30 cellular contexts compared by ENCODE assay signal in the genomic region with DNA sequence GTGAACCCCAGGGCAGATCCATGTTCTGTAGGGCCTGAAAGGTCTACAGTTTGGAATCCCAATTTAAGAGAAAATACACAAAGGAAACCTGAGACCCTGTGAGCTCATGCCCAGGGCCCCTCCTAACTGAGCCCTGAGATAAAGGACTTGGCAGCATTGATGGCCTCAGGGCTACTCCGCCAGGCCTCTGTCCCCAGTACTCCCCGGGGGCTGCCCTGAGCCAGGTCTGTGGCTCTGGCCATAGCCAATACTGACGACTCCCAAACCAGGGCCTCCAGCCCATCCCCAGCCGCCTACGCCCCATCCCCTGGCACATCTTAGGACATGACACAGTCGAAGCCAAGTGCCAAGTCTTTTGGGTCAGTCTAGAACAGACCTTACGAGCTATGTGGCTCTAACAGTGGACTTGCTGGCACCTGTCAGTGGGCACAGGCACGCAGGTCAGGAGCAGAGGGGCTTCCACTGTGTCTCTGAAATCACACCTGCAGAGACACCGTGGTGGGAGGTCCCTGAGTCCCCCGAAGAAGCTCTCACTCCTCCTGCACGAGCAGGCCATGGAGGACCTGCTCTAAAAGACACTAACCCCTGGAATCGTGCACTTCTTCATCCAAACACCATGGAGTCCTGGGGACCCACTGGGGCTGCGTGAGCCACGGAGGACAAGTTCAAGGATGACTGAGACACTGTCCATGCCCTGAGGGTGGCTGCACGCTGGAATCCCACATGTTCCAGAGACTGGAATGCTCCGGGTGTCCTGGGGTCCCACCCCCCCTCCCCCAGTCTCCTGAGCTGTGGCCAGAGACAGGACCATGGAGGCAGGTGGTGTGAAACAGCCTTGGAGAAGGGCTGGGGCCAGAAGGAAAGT. TPM values are rescaled to one million over a fixed set of nuclear protein-coding genes. Genes with fewer than 3 reads are reported as not detected.
DNase-seq lines count a peak whose midpoint lies in the region; ATAC-seq, FAIRE-seq and TF ChIP-seq lines count a peak whose summit lies in the region.
"Had no signal": no experiment of that assay in that cellular context is flagged by ENCODE, and none has a peak within 500 bp of the region (broad histone marks: within the 10 kb centered on the region; RNA-seq: fewer than 3 reads in every experiment).

No MANE protein-coding gene starts in this region.

- no peak for ATAC-seq in foreskin keratinocyte
- no peak for ATAC-seq in effector memory CD8-positive, alpha-beta T cell (replicated peaks)
- ATAC-seq: A549, T-cell had no signal

- H3K9ac ChIP-seq in H1 (replicated peaks in 1 of 4; ENCODE audit: extremely low read depth in 1 of 4, low read depth in 3 of 4, low read length in 3 of 4): no peak overlapping the region
- H3K9ac ChIP-seq: KMS-11 had no signal

- no peaks in the 10 kb centered on the region for H3K9me3 ChIP-seq in H1 (ENCODE audit: insufficient read depth in 2 of 2, low read depth in 1 of 2, low read length in 1 of 2)
- H3K9me3 ChIP-seq in adrenal gland (replicated peaks in 1 of 3): no peaks in the 10 kb centered on the region
- H3K9me3 ChIP-seq: A549 had no signal

- H3K4me2 ChIP-seq in H1 (ENCODE audit: insufficient read depth in 1 of 2, low read depth in 2 of 2, low read length in 2 of 2): no peak overlapping the region
- H3K4me2 ChIP-seq: A549, KMS-11 had no signal

- no peak overlapping the region for H2AK5ac ChIP-seq in H1 (ENCODE audit: low read depth, low read length)

- H3K23ac ChIP-seq in H1 (ENCODE audit: insufficient read length): no peak overlapping the region

- no peak overlapping the region for H2BK5ac ChIP-seq in H1 (ENCODE audit: low read depth, low read length)

- CTCF ChIA-PET in H1 (lab: Charles Lee; ENCODE audit: partially characterized antibody): interaction anchor here (0.7 to 1.1 kb wide), 2 partner anchors 128 to 130 kb away, joined by 3 read pairs; no protein-coding TSS in a partner anchor

- H3K27me3 ChIP-seq in H1 (replicated peaks in 1 of 4; ENCODE audit: control insufficient read depth in 3 of 4, extremely low read depth in 1 of 4, insufficient read depth in 3 of 4, low read length in 3 of 4): no peaks in the 10 kb centered on the region; a peak in 1 of 7 replicates
- peaks cover 23% of the 10 kb centered on the region for H3K27me3 ChIP-seq in foreskin keratinocyte
- H3K27me3 ChIP-seq in adrenal gland: no peaks in the 10 kb centered on the region

- no peaks in the 10 kb centered on the region for H3K79me1 ChIP-seq in H1 (ENCODE audit: low read depth, low read length)

- no peaks in the 10 kb centered on the region for H3K79me2 ChIP-seq in H1 (ENCODE audit: control insufficient read depth in 1 of 2, insufficient read depth in 2 of 2, low read length in 2 of 2)

- no peak overlapping the region for H3K14ac ChIP-seq in H1 (ENCODE audit: insufficient read length)

- H4K91ac ChIP-seq in H1 (replicated peaks; ENCODE audit: insufficient read length, low read length): no peak overlapping the region

- H2BK12ac ChIP-seq in H1 (ENCODE audit: low read depth, low read length): 0 out of 2 replicates have a peak overlapping the region, but pooled peaks have one; percentile 27

- no peak for TF ChIP-seq EP300 in H1 (IDR thresholded peaks at IDR 0.05; ENCODE audit: borderline replicate concordance in 1 of 2, low read depth in 2 of 2, low read length in 2 of 2)

- H3K4me1 ChIP-seq in H1 (replicated peaks in 1 of 4; ENCODE audit: control insufficient read depth in 3 of 4, insufficient read depth in 4 of 4, low read length in 3 of 4) (peaks cover 0 to 7% (median 3%) of the 10 kb centered on the region in 4 experiments; a peak in 5 of 7 replicates), foreskin keratinocyte (no peaks in the 10 kb centered on the region), adrenal gland (replicated peaks in 1 of 2) (no peaks in the 10 kb centered on the region)

- POLR2A ChIA-PET in H1 (lab: Charles Lee; ENCODE audit: partially characterized antibody): no interaction called here

- no peak overlapping the region for H3K27ac ChIP-seq in H1 (ENCODE audit: low read depth, low read length)
- no peak overlapping the region for H3K27ac ChIP-seq in foreskin keratinocyte
- H3K27ac ChIP-seq in adrenal gland: no peak overlapping the region
- H3K27ac ChIP-seq: A549, HL-60, KMS-11 had no signal

- WGBS in H1 (ENCODE audit: extremely low coverage in 1 of 2, insufficient coverage in 1 of 2, insufficient read length in 1 of 2, insufficient replicate concordance in 2 of 2, low coverage in 1 of 2, low lambda C conversion rate in 2 of 2, missing lambda C conversion rate in 1 of 2), 2 experiments: 92% methylated on average over 14 of the region's 16 CpGs; no CpG with 5 or more reads in 1 of the 2 experiments
- WGBS in adrenal gland, 4 donors: 85 to 90% (median 87%) methylated on average over 2 to 16 of the region's 16 CpGs

- no peak for FAIRE-seq in H1 (lab: Jason Lieb, UNC)
- FAIRE-seq: A549, GM12891, H54 had no signal

- H3K4ac ChIP-seq in H1 (replicated peaks; ENCODE audit: insufficient read length, low read depth, low read length): no peak overlapping the region

- H3K4me1 Mint-ChIP-seq in effector memory CD8-positive, alpha-beta T cell (ENCODE audit: low read depth in 2 of 2): no peaks in the 10 kb centered on the region
- H3K4me1 Mint-ChIP-seq: CD4-positive, alpha-beta memory T cell; T-cell had no signal

- H3K56ac ChIP-seq in H1 (replicated peaks; ENCODE audit: insufficient read length, low read depth, low read length): no peak overlapping the region

- TF ChIP-seq CTCF in H1 (IDR thresholded peaks at IDR 0.05; ENCODE audit: control extremely low read depth in 1 of 3, insufficient read depth in 1 of 3, low read depth in 1 of 3, low read length in 3 of 3) (no peak), foreskin keratinocyte (conservative IDR thresholded peaks at IDR 0.05) (no peak), adrenal gland (IDR thresholded peaks at IDR 0.05) (no peak)

- no peaks in the 10 kb centered on the region for H3K36me3 ChIP-seq in H1 (ENCODE audit: control insufficient read depth in 2 of 4, insufficient read depth in 4 of 4, low read length in 3 of 4)
- no peaks in the 10 kb centered on the region for H3K36me3 ChIP-seq in adrenal gland (replicated peaks in 1 of 2)

- H3K27ac Mint-ChIP-seq in effector memory CD8-positive, alpha-beta T cell: no peak overlapping the region
- H3K27ac Mint-ChIP-seq: CD4-positive, alpha-beta memory T cell; IgD-negative memory B cell; T-cell had no signal

- TF ChIP-seq POLR2A in H1 (IDR thresholded peaks at IDR 0.05; ENCODE audit: control extremely low read depth in 1 of 2, low read depth in 2 of 2, low read length in 2 of 2) (no peak), adrenal gland (IDR thresholded peaks at IDR 0.05) (no peak)

- peak; percentile 69 for DNase-seq in ELF-1 (ENCODE audit: low read depth, low spot score)
- peak; percentile 91 for DNase-seq in NCI-H69 (lab: John Stamatoyannopoulos, UW)
- DNase-seq in H1 (ENCODE audit: low read depth in 1 of 2, low spot score in 2 of 2): no peak
- DNase-seq in posterior vena cava (ENCODE audit: low spot score): peak; percentile 67
- DNase-seq in foreskin keratinocyte: no peak
- no peak for DNase-seq in adrenal gland
- DNase-seq in effector memory CD8-positive, alpha-beta T cell: no peak
- DNase-seq: AML-193; C1 segment of cervical spinal cord; CD4-positive, alpha-beta memory T cell; COR-L47; DMS79; EL; GF-D8; MM.1S; NCI-H1417 treated with DMSO at 0.1 percent for 48 hours; NCI-H1694 treated with DMSO at 0.1 percent for 48 hours; NCI-H2227 treated with DMSO at 0.1 percent for 48 hours; NCI-H774; Right ventricle myocardium superior; RPMI8226; T-cell had no signal

- H2AFZ ChIP-seq in H1 (ENCODE audit: low read length): no peak overlapping the region

- no peak for TF ChIP-seq RAD21 in H1 (IDR thresholded peaks at IDR 0.05 in 1 of 2, conservative IDR thresholded peaks at IDR 0.05 in 1 of 2; ENCODE audit: low read depth in 2 of 2, low read length in 2 of 2)

- peaks cover 15 to 45% of the 10 kb centered on the region in 2 donors for H3K27me3 Mint-ChIP-seq in effector memory CD8-positive, alpha-beta T cell

- intact Hi-C loops in posterior vena cava (cut with DNase I) (loop anchor here in 1 of 2 donors (2.0 kb wide), 1 partner anchor 77 kb away; no protein-coding TSS in a partner anchor), adrenal gland (cut with DNase I) (no loop called here)

- H4K5ac ChIP-seq in H1 (ENCODE audit: insufficient read length, low read depth, low read length): no peak overlapping the region

- no peak overlapping the region for H3K18ac ChIP-seq in H1 (ENCODE audit: extremely low read depth, low read length)

- H3K9me3 Mint-ChIP-seq in effector memory CD8-positive, alpha-beta T cell: no peaks in the 10 kb centered on the region
- H3K9me3 Mint-ChIP-seq: IgD-negative memory B cell, T-cell had no signal

- no peak overlapping the region for H3K4me3 ChIP-seq in H1 (ENCODE audit: extremely low read depth in 1 of 4, insufficient read depth in 2 of 4, low read depth in 3 of 4, low read length in 4 of 4)
- H3K4me3 ChIP-seq in adrenal gland: no peak overlapping the region
- H3K4me3 ChIP-seq: A549 had no signal

- H2BK120ac ChIP-seq in H1 (replicated peaks; ENCODE audit: low read depth, low read length): no peak overlapping the region

- H4K20me1 ChIP-seq in H1 (replicated peaks in 1 of 2; ENCODE audit: control insufficient read depth in 1 of 2, insufficient read depth in 2 of 2, low read length in 2 of 2): no peaks in the 10 kb centered on the region

- H2BK20ac ChIP-seq in H1 (ENCODE audit: low read length): no peak overlapping the region

- no peak overlapping the region for H3K4me3 Mint-ChIP-seq in effector memory CD8-positive, alpha-beta T cell
- H3K4me3 Mint-ChIP-seq: CD4-positive, alpha-beta memory T cell; IgD-negative memory B cell; T-cell had no signal

- no peaks in the 10 kb centered on the region for H3K36me3 Mint-ChIP-seq in effector memory CD8-positive, alpha-beta T cell (ENCODE audit: insufficient read depth)
- H3K36me3 Mint-ChIP-seq: CD4-positive, alpha-beta memory T cell; IgD-negative memory B cell; T-cell had no signal

- no peak overlapping the region for H4K8ac ChIP-seq in H1 (ENCODE audit: extremely low read depth, insufficient read depth, low read length)

- peaks cover 4% of the 10 kb centered on the region; the same call in 1 of the 2 replicates for H3K23me2 ChIP-seq in H1 (ENCODE audit: low read depth, low read length)

- 0 out of 2 replicates have a peak overlapping the region, but pooled peaks have one; percentile 72 for H2BK15ac ChIP-seq in H1 (ENCODE audit: low read length)

RNA-seq across cellular contexts. Expression of gene BARHL1, which starts 40.2 kb away (rescaled TPM):
- not detected in 2 replicates for total RNA-seq in H1 (2021; fragmentation: NEBNext Ultra II Directional; extraction: Animal tissue kit (Norgen Biotek cat#: 25700))
- polyA plus RNA-seq in H1 (2011; rRNA removed) (0.06 TPM in 1 of 2 replicates, not detected in the other), foreskin keratinocyte (not detected in 2 replicates), adrenal gland (not detected)
- 0.03 TPM for polyA plus RNA-seq in H1 (2011; cell fraction: cytosol; rRNA removed)
- polyA plus RNA-seq in H1 (2011; cell fraction: nucleus; rRNA removed): 0.14 TPM
- polyA plus RNA-seq in H1 (2012, experiment 1 of 2): not detected in 4 replicates
- not detected for polyA plus RNA-seq in H1 (2012, experiment 2 of 2)
- polyA plus RNA-seq in H1 (2013, experiment 1 of 2): not detected
- polyA plus RNA-seq in H1 (2013, experiment 2 of 2): not detected
- polyA minus RNA-seq in H1 (2011; rRNA and poly(A)+ RNA removed): not detected in 2 replicates
- not detected for polyA minus RNA-seq in H1 (2011; cell fraction: cytosol; rRNA and poly(A)+ RNA removed)
- polyA minus RNA-seq in H1 (2011; cell fraction: nucleus; rRNA and poly(A)+ RNA removed): not detected
- total RNA-seq in posterior vena cava (not detected), foreskin keratinocyte (not detected in 2 replicates), adrenal gland (not detected)
- total RNA-seq: CD4-positive, alpha-beta memory T cell; NCI-H460; Right ventricle myocardium superior; SK-MEL-5; T-cell had no signal
- polyA plus RNA-seq: A549; CD4-positive, alpha-beta memory T cell; IgD-negative memory B cell had no signal

Comparison
In these comparisons a context has a peak if more than half of its experiments do, and no peak if none do; other contexts are left out.
1. DNase-seq: peak in ELF-1 (single experiment), NCI-H69 (single experiment) and posterior vena cava (single experiment); none in H1 (0 of 2), foreskin keratinocyte (0 of 2), adrenal gland (0 of 7) and effector memory CD8-positive, alpha-beta T cell (0 of 3).